In the genomic region with DNA sequence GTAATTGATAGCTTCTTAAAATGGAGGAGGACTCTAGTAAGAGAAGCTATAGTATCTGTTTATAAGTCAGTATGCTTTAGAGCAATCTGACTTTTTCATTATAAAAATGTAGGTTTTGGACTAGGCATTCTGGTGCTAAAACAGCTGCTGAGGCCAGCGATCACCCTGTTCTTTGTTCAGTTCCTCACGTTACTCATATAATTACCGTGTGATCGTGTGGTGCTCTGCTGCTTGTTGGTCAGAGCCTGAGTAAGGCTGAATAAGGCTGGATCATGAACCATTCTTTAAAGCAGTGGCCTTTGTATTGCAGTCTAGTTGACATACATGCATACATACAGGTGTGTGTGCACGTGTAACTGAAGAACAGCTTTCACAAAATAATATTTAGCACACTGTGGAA, we compare ENCODE assay signal across 10 cellular contexts. TPM values are rescaled to one million over a fixed set of nuclear protein-coding genes. Genes with fewer than 3 reads are reported as not detected.
DNase-seq lines count a peak whose midpoint lies in the region; ATAC-seq and TF ChIP-seq lines count a peak whose summit lies in the region.
"Had no signal": no experiment of that assay in that cellular context is flagged by ENCODE, and none has a peak within 500 bp of the region (broad histone marks: within the 10 kb centered on the region; RNA-seq: fewer than 3 reads in every experiment).

No MANE protein-coding gene starts in this region.

- peak; percentile 75 to 84 for ATAC-seq in activated CD4-positive, CD25-positive, alpha-beta regulatory T cell treated with anti-CD3 and anti-CD28 coated beads, Interleukin-2, amount 50 U/mL, for 24 hours
- ATAC-seq in HG03460 (IDR thresholded peaks at IDR 0.05; ENCODE audit: unreplicated experiment) (no peak), HG03139 (IDR thresholded peaks at IDR 0.05; ENCODE audit: unreplicated experiment) (no peak)
- ATAC-seq: right lobe of liver had no signal

- H3K36me3 Mint-ChIP-seq in progenitor cell of endocrine pancreas (ENCODE audit: insufficient read depth): peaks cover 22% of the 10 kb centered on the region

- peak overlapping the region; percentile 49 for H3K27ac Mint-ChIP-seq in progenitor cell of endocrine pancreas

- H3K27me3 Mint-ChIP-seq in progenitor cell of endocrine pancreas: no peaks in the 10 kb centered on the region

- TF ChIP-seq CTCF in progenitor cell of endocrine pancreas (IDR thresholded peaks at IDR 0.05; ENCODE audit: unreplicated experiment): no peak

- no peak for DNase-seq in activated CD4-positive, CD25-positive, alpha-beta regulatory T cell (lab: John Stamatoyannopoulos, UW)
- DNase-seq in LHCN-M2 (ENCODE audit: low read depth): peak; percentile 79
- peak; percentile 52 for DNase-seq in dermis blood vessel endothelial cell
- DNase-seq in progenitor cell of endocrine pancreas (ENCODE audit: low spot score, unreplicated experiment): no peak
- no peak for DNase-seq in activated effector memory CD4-positive, alpha-beta T cell treated with Interleukin-2 at 50 U/mL for 16 hours
- DNase-seq: NK-92 treated with Interleukin-12 subunit alpha and Interleukin-12 subunit beta, amount 100 ng/mL, for 24 hours; right lobe of liver had no signal

- no peak overlapping the region for H3K4me3 Mint-ChIP-seq in progenitor cell of endocrine pancreas (ENCODE audit: low read depth)

- H3K4me1 Mint-ChIP-seq in progenitor cell of endocrine pancreas (ENCODE audit: low read depth): peaks cover 42% of the 10 kb centered on the region

- H3K9me3 Mint-ChIP-seq in progenitor cell of endocrine pancreas (ENCODE audit: low read depth): no peaks in the 10 kb centered on the region

RNA-seq across cellular contexts. Expression of gene CDC42, which starts 25.2 kb away (rescaled TPM):
- total RNA-seq in LHCN-M2 (2014; rRNA removed) (323 and 332 TPM in 2 replicates), dermis blood vessel endothelial cell (483 and 772 TPM in 2 replicates), progenitor cell of endocrine pancreas (287 and 288 TPM in 2 replicates)
- 254 TPM for polyA plus RNA-seq in LHCN-M2 (2012)

Comparison
In these comparisons a context has a peak if more than half of its experiments do, and no peak if none do; other contexts are left out.
1. ATAC-seq: peak in activated CD4-positive, CD25-positive, alpha-beta regulatory T cell treated with anti-CD3 and anti-CD28 coated beads, Interleukin-2, amount 50 U/mL, for 24 hours (2 of 2); none in HG03460 (single experiment) and HG03139 (single experiment).
2. DNase-seq: peak in LHCN-M2 (single experiment) and dermis blood vessel endothelial cell (single experiment); none in activated CD4-positive, CD25-positive, alpha-beta regulatory T cell (0 of 4), progenitor cell of endocrine pancreas (single experiment) and activated effector memory CD4-positive, alpha-beta T cell treated with Interleukin-2 at 50 U/mL for 16 hours (single experiment).